27 cellular contexts compared by ENCODE assay signal in genomic region chr11:84740050-84740449, GRCh38.
"Had no signal": no experiment of that assay in that cellular context is flagged by ENCODE, and none has a peak within 500 bp of the region (broad histone marks: within the 10 kb centered on the region; RNA-seq: fewer than 3 reads in every experiment).

No MANE protein-coding gene starts in this region.

- H3K36me3 ChIP-seq: neutrophil, pancreas, right lobe of liver, sigmoid colon, suprapubic skin, tibial nerve, upper lobe of left lung, vagina had no signal

- H3K27ac ChIP-seq: neutrophil, pancreas, psoas muscle, right lobe of liver, sigmoid colon, suprapubic skin, testis, tibial nerve, upper lobe of left lung, vagina had no signal

- H3K36me3 Mint-ChIP-seq: stimulated activated effector memory CD8-positive, alpha-beta T cell treated with anti-CD3 and anti-CD28 coated beads, Interleukin-12 subunit alpha, Interleukin-12 subunit beta, amount 100 ng/mL, for 72 hours had no signal

- H3K4me3 ChIP-seq: pancreas, psoas muscle, right lobe of liver, sigmoid colon, suprapubic skin, testis, tibial nerve, upper lobe of left lung, vagina had no signal

- H3K9me3 ChIP-seq: neutrophil, pancreas, psoas muscle, right lobe of liver, suprapubic skin, testis, tibial nerve, upper lobe of left lung, vagina had no signal

- H3K27me3 ChIP-seq: neutrophil, pancreas, right lobe of liver, sigmoid colon, suprapubic skin, testis, tibial nerve, upper lobe of left lung, vagina had no signal

- ATAC-seq: naive thymus-derived CD4-positive, alpha-beta T cell; natural killer cell; pancreas; psoas muscle; right cardiac atrium; right lobe of liver; stimulated activated effector memory CD8-positive, alpha-beta T cell treated with anti-CD3 and anti-CD28 coated beads, Interleukin-12 subunit alpha, Interleukin-12 subunit beta, amount 100 ng/mL, for 72 hours; stimulated activated naive CD8-positive, alpha-beta T cell treated with anti-CD3 and anti-CD28 coated beads, Interleukin-15, amount 100 ng/mL, for 72 hours; stimulated activated naive CD8-positive, alpha-beta T cell treated with anti-CD3 and anti-CD28 coated beads, Interleukin-15, Interleukin-2, amounts not matched to agents 100 U/mL and 50 U/mL, for 24 hours had no signal

- H3K4me1 ChIP-seq: pancreas, psoas muscle, right lobe of liver, sigmoid colon, suprapubic skin, testis, tibial nerve, upper lobe of left lung, vagina had no signal

- H3K27ac Mint-ChIP-seq: naive thymus-derived CD4-positive, alpha-beta T cell; natural killer cell; nephron; progenitor cell of endocrine pancreas; stimulated activated effector memory CD8-positive, alpha-beta T cell treated with anti-CD3 and anti-CD28 coated beads, Interleukin-12 subunit alpha, Interleukin-12 subunit beta, amount 100 ng/mL, for 72 hours; stimulated activated naive CD8-positive, alpha-beta T cell treated with anti-CD3 and anti-CD28 coated beads, Interleukin-15, amount 100 ng/mL, for 72 hours had no signal

- H3K4me3 Mint-ChIP-seq: naive thymus-derived CD4-positive, alpha-beta T cell; natural killer cell; nephron; stimulated activated effector memory CD8-positive, alpha-beta T cell treated with anti-CD3 and anti-CD28 coated beads, Interleukin-12 subunit alpha, Interleukin-12 subunit beta, amount 100 ng/mL, for 72 hours; stimulated activated naive CD8-positive, alpha-beta T cell treated with anti-CD3 and anti-CD28 coated beads, Interleukin-15, amount 100 ng/mL, for 72 hours had no signal

- DNase-seq: naive thymus-derived CD4-positive, alpha-beta T cell; natural killer cell; nucleus accumbens; right lobe of liver; sigmoid colon; small intestine; stimulated activated CD4-positive, alpha-beta T cell treated with anti-CD3 and anti-CD28 coated beads, Interleukin-15, amount 100 ng/mL, for 24 hours; stimulated activated CD4-positive, alpha-beta T cell treated with anti-CD3 and anti-CD28 coated beads, Interleukin-2, amount 100 ng/mL, for 24 hours; stimulated activated CD4-positive, alpha-beta T cell treated with anti-CD3 and anti-CD28 coated beads, Interleukin-2, amount 100 ng/mL, for 48 hours; stimulated activated CD4-positive, alpha-beta T cell treated with anti-CD3 and anti-CD28 coated beads, Interleukin-4, amount 100 ng/mL, for 24 hours; stimulated activated naive CD4-positive, alpha-beta T cell; stimulated activated naive CD8-positive, alpha-beta T cell treated with anti-CD3 and anti-CD28 coated beads, Interleukin-15, amount 100 ng/mL, for 72 hours; stimulated activated naive CD8-positive, alpha-beta T cell treated with anti-CD3 and anti-CD28 coated beads, Interleukin-15, Interleukin-2, amounts not matched to agents 100 U/mL and 50 U/mL, for 24 hours; substantia nigra; testis; trophoblast cell; upper lobe of left lung had no signal

- H3K27me3 Mint-ChIP-seq: naive thymus-derived CD4-positive, alpha-beta T cell; progenitor cell of endocrine pancreas; stimulated activated naive CD8-positive, alpha-beta T cell treated with anti-CD3 and anti-CD28 coated beads, Interleukin-15, amount 100 ng/mL, for 72 hours had no signal

- H3K4me1 Mint-ChIP-seq: naive thymus-derived CD4-positive, alpha-beta T cell; natural killer cell; nephron; stimulated activated effector memory CD8-positive, alpha-beta T cell treated with anti-CD3 and anti-CD28 coated beads, Interleukin-12 subunit alpha, Interleukin-12 subunit beta, amount 100 ng/mL, for 72 hours; stimulated activated naive CD8-positive, alpha-beta T cell treated with anti-CD3 and anti-CD28 coated beads, Interleukin-15, amount 100 ng/mL, for 72 hours had no signal
